17 cellular contexts compared by ENCODE assay signal in genomic region chr10:127926455-127926854, GRCh38. TPM values are rescaled to one million over a fixed set of nuclear protein-coding genes. Genes with fewer than 3 reads are reported as not detected.
DNase-seq lines count a peak whose midpoint lies in the region; ATAC-seq and TF ChIP-seq lines count a peak whose summit lies in the region.
"Had no signal": no experiment of that assay in that cellular context is flagged by ENCODE, and none has a peak within 500 bp of the region (broad histone marks: within the 10 kb centered on the region; RNA-seq: fewer than 3 reads in every experiment).

No MANE protein-coding gene starts in this region.

- H3K9me2 ChIP-seq in GM23338 (ENCODE audit: insufficient read depth) = no peaks in the 10 kb centered on the region
- H3K9me2 ChIP-seq: SK-N-SH had no signal

- no peak overlapping the region for H2AFZ ChIP-seq in GM23338
- H2AFZ ChIP-seq in trophoblast cell (ENCODE audit: insufficient read depth, low read length, poor library complexity) = no peak overlapping the region

- peak overlapping the region; percentile 11 for H2AK5ac ChIP-seq in trophoblast cell (ENCODE audit: low read length)

- H3K27me3 ChIP-seq in GM23338 (ENCODE audit: insufficient read depth) (no peaks in the 10 kb centered on the region), left ventricle myocardium inferior (ENCODE audit: low read depth) (no peaks in the 10 kb centered on the region), trophoblast cell (ENCODE audit: insufficient read depth, low read length) (no peaks in the 10 kb centered on the region), tibial artery (no peaks in the 10 kb centered on the region)

- no peak overlapping the region for H3K27ac ChIP-seq in GM23338 (ENCODE audit: low read depth)
- H3K27ac ChIP-seq in left ventricle myocardium inferior (replicated peaks) = peak overlapping the region; percentile 86
- no peak overlapping the region for H3K27ac ChIP-seq in trophoblast cell (ENCODE audit: low read depth, low read length)
- no peak overlapping the region for H3K27ac ChIP-seq in tibial artery

- H4K20me1 ChIP-seq in GM23338 (replicated peaks; ENCODE audit: insufficient read depth) = no peaks in the 10 kb centered on the region

- H3K9me3 Mint-ChIP-seq in GM23338 = no peaks in the 10 kb centered on the region

- H3F3A ChIP-seq in GM23338 (replicated peaks; ENCODE audit: low read depth) = no peaks in the 10 kb centered on the region

- H3K36me3 ChIP-seq in GM23338 (ENCODE audit: insufficient read depth) = no peaks in the 10 kb centered on the region
- no peaks in the 10 kb centered on the region for H3K36me3 ChIP-seq in left ventricle myocardium inferior
- H3K36me3 ChIP-seq in trophoblast cell (ENCODE audit: control insufficient read depth in 1 of 2, insufficient read depth in 2 of 2, low read length in 2 of 2) = no peaks in the 10 kb centered on the region
- no peaks in the 10 kb centered on the region for H3K36me3 ChIP-seq in tibial artery

- TF ChIP-seq CTCF in GM23338 (conservative IDR thresholded peaks at IDR 0.05; ENCODE audit: low read depth in 2 of 2) = no peak
- no peak for TF ChIP-seq CTCF in left ventricle myocardium inferior (IDR thresholded peaks at IDR 0.05; ENCODE audit: borderline replicate concordance)
- TF ChIP-seq CTCF in tibial artery (IDR thresholded peaks at IDR 0.05) = no peak

- peak overlapping the region; percentile 57 for H2BK120ac ChIP-seq in trophoblast cell (ENCODE audit: insufficient read depth, low read length, poor library complexity)

- DNase-seq in GM23338 (ENCODE audit: low spot score) = no peak
- DNase-seq in SIG-M5 treated with dmso at 0.1 percent for 504 hours (lab: John Stamatoyannopoulos, UW; ENCODE audit: unreplicated experiment) = peak; percentile 83
- DNase-seq in left ventricle myocardium inferior = no peak
- DNase-seq in trophoblast cell = no peak
- DNase-seq in NCI-H82 treated with DMSO at 0.1 percent for 48 hours (lab: John Stamatoyannopoulos, UW; ENCODE audit: unreplicated experiment) = no peak
- DNase-seq in HPDE6-E6E7 (ENCODE audit: extremely low spot score) = no peak
- no peak for DNase-seq in tibial artery
- DNase-seq: activated T-cell treated with anti-CD3 and anti-CD28 coated beads, Interleukin-2, amount 50 U/mL, for 48 hours; NCI-H1694; PC-3; SK-N-SH; stimulated activated CD4-positive, alpha-beta T cell treated with anti-CD3 and anti-CD28 coated beads, Interleukin-1b, Interleukin-23, amount 100 ng/mL, for 48 hours had no signal

- no peak overlapping the region for H4K12ac ChIP-seq in trophoblast cell (ENCODE audit: low read depth, low read length)

- no peak overlapping the region for H3K23ac ChIP-seq in trophoblast cell (ENCODE audit: low read length)

- peaks cover 4% of the 10 kb centered on the region for H3K27me3 Mint-ChIP-seq in GM23338 (ENCODE audit: insufficient read depth, low read depth, poor library complexity)

- H3K79me1 ChIP-seq in trophoblast cell (ENCODE audit: low read length) = peaks cover 41% of the 10 kb centered on the region

- H3K4me2 ChIP-seq in GM23338 = no peak overlapping the region
- H3K4me2 ChIP-seq in trophoblast cell (ENCODE audit: low read length) = no peak overlapping the region
- H3K4me2 ChIP-seq: SK-N-SH had no signal

- H3K79me2 ChIP-seq in GM23338 (replicated peaks; ENCODE audit: insufficient read depth) = no peaks in the 10 kb centered on the region
- peaks cover 2% of the 10 kb centered on the region for H3K79me2 ChIP-seq in trophoblast cell (ENCODE audit: control insufficient read depth, insufficient read depth, low read length, poor library complexity)

- H3K4me1 Mint-ChIP-seq in GM23338 = peaks cover 5% of the 10 kb centered on the region; the same call in 2 of the 3 replicates

- H3K9me3 ChIP-seq in left ventricle myocardium inferior (replicated peaks) = no peaks in the 10 kb centered on the region
- H3K9me3 ChIP-seq in trophoblast cell (ENCODE audit: insufficient read depth, low read depth, low read length) = no peaks in the 10 kb centered on the region
- no peaks in the 10 kb centered on the region for H3K9me3 ChIP-seq in tibial artery
- H3K9me3 ChIP-seq: SK-N-SH had no signal

- H3K4me1 ChIP-seq in GM23338 (ENCODE audit: insufficient read depth) (no peaks in the 10 kb centered on the region), left ventricle myocardium inferior (peaks cover 59% of the 10 kb centered on the region), trophoblast cell (ENCODE audit: control insufficient read depth in 1 of 2, insufficient read depth in 2 of 2, low read length in 2 of 2) (peaks cover 25 to 37% of the 10 kb centered on the region in 2 experiments), tibial artery (peaks cover 0 to 24% (median 16%) of the 10 kb centered on the region in 4 donors)

- H3K14ac ChIP-seq in trophoblast cell (ENCODE audit: low read length) = peak overlapping the region; percentile 31

- peak overlapping the region; percentile 23 for H2BK5ac ChIP-seq in trophoblast cell (ENCODE audit: low read depth, low read length, poor library complexity)

- H3K4me3 ChIP-seq in GM23338 = no peak overlapping the region
- no peak overlapping the region for H3K4me3 ChIP-seq in left ventricle myocardium inferior
- no peak overlapping the region for H3K4me3 ChIP-seq in trophoblast cell (ENCODE audit: low read depth, low read length)
- no peak overlapping the region for H3K4me3 ChIP-seq in tibial artery

- peak overlapping the region; percentile 87; the same call in 1 of the 2 replicates for H3K27ac Mint-ChIP-seq in GM23338
- H3K27ac Mint-ChIP-seq: nephron had no signal

- no peak overlapping the region for H3K9ac ChIP-seq in trophoblast cell (ENCODE audit: low read length)
- H3K9ac ChIP-seq: SK-N-SH had no signal

- ATAC-seq in GM23338 (no peak), HG03565 (IDR thresholded peaks at IDR 0.05; ENCODE audit: unreplicated experiment) (no peak)
- ATAC-seq: PC-3 had no signal

- H4K91ac ChIP-seq in trophoblast cell (ENCODE audit: low read depth, low read length) = peak overlapping the region; percentile 56

- intact Hi-C loops in left ventricle myocardium inferior (cut with micrococcal nuclease) (no loop called here), tibial artery (cut with DNase I; ENCODE audit: low total_unique reads) (no loop called here)

- WGBS in trophoblast cell (ENCODE audit: extremely low coverage, insufficient coverage, insufficient read length) = no CpG with 5 or more reads among the region's 8 CpGs

- H3K36me3 Mint-ChIP-seq in GM23338 (ENCODE audit: low read depth) = no peaks in the 10 kb centered on the region

- no peak overlapping the region for H4K8ac ChIP-seq in trophoblast cell (ENCODE audit: low read depth, low read length)

- no peak overlapping the region for H3K4me3 Mint-ChIP-seq in GM23338
- H3K4me3 Mint-ChIP-seq: nephron had no signal

- no peak overlapping the region for H3K18ac ChIP-seq in trophoblast cell (ENCODE audit: low read length)

- no peak overlapping the region for H3K4ac ChIP-seq in trophoblast cell (ENCODE audit: low read depth, low read length)

- peak overlapping the region; percentile 58 for H2BK12ac ChIP-seq in trophoblast cell (ENCODE audit: low read length)

TF ChIP-seq in GM23338, 12 proteins besides CTCF, POLR2A, EP300 and RAD21 (continues in another document):
- TF ChIP-seq EZH2 (IDR thresholded peaks at IDR 0.05; ENCODE audit: low read depth, unreplicated experiment) = no peak

RNA-seq across cellular contexts. Expression of gene PTPRE, which starts 19.6 kb away (rescaled TPM):
- total RNA-seq in GM23338 (2014; rRNA removed; shearing (Covaris generic)) = 0.42 and 0.54 TPM in 2 replicates
- polyA plus RNA-seq in GM23338 (2016; fragmentation: Nextera tagmentation; extraction: Ambion mirVana) = 0.34 and 3.0 TPM in 2 replicates
- total RNA-seq in left ventricle myocardium inferior = 13.8 TPM
- 14.9 and 19.4 TPM in 2 replicates for polyA plus RNA-seq in trophoblast cell (2013)

RNA-seq across cellular contexts. Expression of gene CLRN3, which starts 33.7 kb away (rescaled TPM):
- not detected in 2 replicates for total RNA-seq in GM23338 (2014; rRNA removed; shearing (Covaris generic))
- not detected in 2 replicates for polyA plus RNA-seq in GM23338 (2016; fragmentation: Nextera tagmentation; extraction: Ambion mirVana)
- not detected for total RNA-seq in left ventricle myocardium inferior
- not detected in 2 replicates for polyA plus RNA-seq in trophoblast cell (2013)
- total RNA-seq: bronchial epithelial cell, LHCN-M2, PC-3, subcutaneous adipose tissue had no signal
